In genomic region chr12:27635349-27635972, GRCh38 we compare ENCODE assay signal across 8 cellular contexts.
DNase-seq lines count a peak whose midpoint lies in the region; ATAC-seq and TF ChIP-seq lines count a peak whose summit lies in the region.

No MANE protein-coding gene starts in this region.

- no peaks in the 10 kb centered on the region for H3K27me3 Mint-ChIP-seq in stimulated activated naive CD8-positive, alpha-beta T cell treated with anti-CD3 and anti-CD28 coated beads, Interleukin-15, amount 100 ng/mL, for 72 hours

- H3K4me3 ChIP-seq in GM06990 (replicated peaks; ENCODE audit: low read depth, low read length) (no peak overlapping the region), WERI-Rb-1 (ENCODE audit: low read depth, low read length) (no peak overlapping the region)

- no peaks in the 10 kb centered on the region for H3K9me3 ChIP-seq in WERI-Rb-1 (ENCODE audit: severe bottlenecking)

- intact Hi-C loops in left ventricle myocardium superior (cut with micrococcal nuclease) = no loop called here

- H3K9me3 Mint-ChIP-seq in stimulated activated naive CD8-positive, alpha-beta T cell treated with anti-CD3 and anti-CD28 coated beads, Interleukin-15, amount 100 ng/mL, for 72 hours = no peaks in the 10 kb centered on the region

- peak; percentile 27 for TF ChIP-seq CTCF in GM06990 (IDR thresholded peaks at IDR 0.05; ENCODE audit: insufficient read depth, low read length, poor library complexity, severe bottlenecking)
- TF ChIP-seq CTCF in WERI-Rb-1 (IDR thresholded peaks at IDR 0.05; ENCODE audit: low read depth, low read length) = peak; percentile 56

- DNase-seq in GM06990 (ENCODE audit: extremely low read depth, insufficient read length) (no peak), NCI-H1105 treated with DMSO at 0.1 percent for 48 hours (lab: John Stamatoyannopoulos, UW) (peak; percentile 27), WERI-Rb-1 (peak; percentile 14), left ventricle myocardium superior (no peak), superior temporal gyrus (ENCODE audit: extremely low spot score) (peak; percentile 91), KG1 (lab: John Stamatoyannopoulos, UW) (no peak)
- DNase-seq in stimulated activated naive CD8-positive, alpha-beta T cell treated with anti-CD3 and anti-CD28 coated beads, Interleukin-15, amount 100 ng/mL, for 72 hours = no peak

- ATAC-seq in left ventricle myocardium superior = peak; percentile 36
- no peak for ATAC-seq in stimulated activated naive CD8-positive, alpha-beta T cell treated with anti-CD3 and anti-CD28 coated beads, Interleukin-15, amount 100 ng/mL, for 72 hours
- no peak for ATAC-seq in HG02571 (IDR thresholded peaks at IDR 0.05; ENCODE audit: unreplicated experiment)

- H3K27me3 ChIP-seq in GM06990 (replicated peaks; ENCODE audit: control insufficient read depth, insufficient read depth, low read length) = no peaks in the 10 kb centered on the region
- no peaks in the 10 kb centered on the region for H3K27me3 ChIP-seq in WERI-Rb-1 (ENCODE audit: insufficient read depth, low read depth, severe bottlenecking)

- H3K36me3 ChIP-seq in GM06990 (ENCODE audit: control insufficient read depth, insufficient read depth, low read length) (no peaks in the 10 kb centered on the region), WERI-Rb-1 (no peaks in the 10 kb centered on the region)

- H3K4me3 Mint-ChIP-seq in stimulated activated naive CD8-positive, alpha-beta T cell treated with anti-CD3 and anti-CD28 coated beads, Interleukin-15, amount 100 ng/mL, for 72 hours = no peak overlapping the region

- H3K27ac ChIP-seq in WERI-Rb-1 = no peak overlapping the region

- H3K27ac Mint-ChIP-seq in stimulated activated naive CD8-positive, alpha-beta T cell treated with anti-CD3 and anti-CD28 coated beads, Interleukin-15, amount 100 ng/mL, for 72 hours = peak overlapping the region in 1 of 2 donors; percentile 13

- peaks cover 13% of the 10 kb centered on the region for H3K4me1 Mint-ChIP-seq in stimulated activated naive CD8-positive, alpha-beta T cell treated with anti-CD3 and anti-CD28 coated beads, Interleukin-15, amount 100 ng/mL, for 72 hours

Comparison
In these comparisons a context has a peak if more than half of its experiments do, and no peak if none do; other contexts are left out.
1. DNase-seq: peak in NCI-H1105 treated with DMSO at 0.1 percent for 48 hours (single experiment), WERI-Rb-1 (single experiment) and superior temporal gyrus (single experiment); none in GM06990 (single experiment), left ventricle myocardium superior (single experiment), stimulated activated naive CD8-positive, alpha-beta T cell treated with anti-CD3 and anti-CD28 coated beads, Interleukin-15, amount 100 ng/mL, for 72 hours (0 of 2) and KG1 (single experiment).